Comparison of ENCODE assay signal across 8 cellular contexts in genomic region chr2:8475349-8476045, GRCh38.
DNase-seq lines count a peak whose midpoint lies in the region.

No MANE protein-coding gene starts in this region.

- H4K20me1 ChIP-seq in Karpas-422 (ENCODE audit: insufficient read depth, low read depth, low read length), result no peaks in the 10 kb centered on the region

- H3K36me3 ChIP-seq in Karpas-422 (ENCODE audit: insufficient read depth, low read length), result no peaks in the 10 kb centered on the region

- H3K9me3 ChIP-seq in Karpas-422 (ENCODE audit: low read length), result no peaks in the 10 kb centered on the region

- peak overlapping the region; percentile 51 for H3K4me2 ChIP-seq in Karpas-422 (ENCODE audit: low read depth, low read length, poor library complexity, severe bottlenecking)

- peak overlapping the region; percentile 35 for H3K27ac ChIP-seq in Karpas-422 (ENCODE audit: low read length)

- H3K4me3 ChIP-seq in Karpas-422 (ENCODE audit: low read length), result peak overlapping the region; percentile 11

- DNase-seq in SKM-1 treated with dmso at 0.1 percent for 144 hours (lab: John Stamatoyannopoulos, UW; ENCODE audit: unreplicated experiment) (peak; percentile 24), SKM-1 (lab: John Stamatoyannopoulos, UW; ENCODE audit: unreplicated experiment) (no peak), Karpas-422 (peak; percentile 78), SK-N-DZ (ENCODE audit: low spot score) (no peak), NCI-H526 (lab: John Stamatoyannopoulos, UW) (no peak), SIG-M5 (lab: John Stamatoyannopoulos, UW) (no peak)
- peak; percentile 45 for DNase-seq in activated T-helper 9 cell treated with anti-CD3 and anti-CD28 coated beads, Interleukin-2, amount 50 U/mL, for 16 hours (ENCODE audit: low read depth)
- peak; percentile 61 for DNase-seq in stimulated activated CD4-positive, alpha-beta T cell treated with anti-CD3 and anti-CD28 coated beads, Interleukin-4, amount 100 ng/mL, for 24 hours

- 0 out of 2 replicates have a peak overlapping the region, but pooled peaks have one; percentile 5 for H3K9ac ChIP-seq in Karpas-422 (ENCODE audit: low read length)

- H3K9me2 ChIP-seq in Karpas-422 (replicated peaks; ENCODE audit: insufficient read depth, low read length), result no peaks in the 10 kb centered on the region

- no peaks in the 10 kb centered on the region for H3K79me2 ChIP-seq in Karpas-422 (ENCODE audit: low read length)

- H2AFZ ChIP-seq in Karpas-422 (ENCODE audit: low read length), result 0 out of 2 replicates have a peak overlapping the region, but pooled peaks have one; percentile 12

- H3K27me3 ChIP-seq in Karpas-422 (ENCODE audit: low read length), result no peaks in the 10 kb centered on the region

- peaks cover 51% of the 10 kb centered on the region for H3K4me1 ChIP-seq in Karpas-422 (ENCODE audit: low read length)

Comparison
In these comparisons a context has a peak if more than half of its experiments do, and no peak if none do; other contexts are left out.
1. DNase-seq: peak in SKM-1 treated with dmso at 0.1 percent for 144 hours (single experiment), Karpas-422 (single experiment), activated T-helper 9 cell treated with anti-CD3 and anti-CD28 coated beads, Interleukin-2, amount 50 U/mL, for 16 hours (single experiment) and stimulated activated CD4-positive, alpha-beta T cell treated with anti-CD3 and anti-CD28 coated beads, Interleukin-4, amount 100 ng/mL, for 24 hours (single experiment); none in SKM-1 (single experiment), SK-N-DZ (single experiment), NCI-H526 (0 of 2) and SIG-M5 (single experiment).